7 cellular contexts compared by ENCODE assay signal in the genomic region with DNA sequence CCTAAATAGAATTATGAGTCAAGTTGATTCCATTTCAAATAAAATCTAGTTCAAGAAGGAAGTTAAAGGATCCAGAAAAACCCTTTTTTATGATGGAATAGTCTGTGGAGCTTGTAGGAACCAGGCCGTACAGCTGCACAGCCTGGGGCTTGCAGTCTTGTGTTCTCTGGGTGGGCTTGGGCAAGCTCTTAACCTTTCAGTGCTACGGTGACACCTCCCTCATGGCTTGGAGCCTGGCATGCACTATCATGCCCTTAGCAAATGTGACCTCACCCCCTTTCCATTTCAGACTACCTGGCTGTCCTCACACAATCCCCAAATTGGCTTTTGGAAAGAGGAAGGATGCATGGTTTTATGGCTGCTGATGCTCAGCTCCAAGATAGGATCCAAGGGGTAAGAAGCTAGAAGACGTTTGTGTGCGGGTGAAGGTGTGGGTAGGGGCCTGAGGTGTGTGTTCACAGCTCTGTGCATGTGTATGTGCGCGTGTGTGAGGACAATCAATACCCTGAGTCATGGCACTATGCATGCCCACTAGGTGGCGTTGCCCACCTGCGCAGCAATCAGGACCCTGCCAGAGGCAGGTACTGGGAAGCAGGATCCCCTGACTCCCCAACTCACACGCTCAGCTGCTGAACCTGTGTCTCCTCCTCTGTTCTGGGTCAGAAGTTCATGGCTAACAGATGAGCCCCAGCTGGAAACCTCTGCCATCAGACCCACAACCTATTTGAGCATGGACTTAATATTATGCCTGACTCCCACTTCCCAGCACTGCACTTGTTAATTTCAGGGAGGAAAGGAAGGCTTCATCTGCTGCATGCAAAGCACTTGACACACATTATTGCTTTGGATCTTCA.
DNase-seq lines count a peak whose midpoint lies in the region; ATAC-seq and TF ChIP-seq lines count a peak whose summit lies in the region.

No MANE protein-coding gene starts in this region.

- no peaks in the 10 kb centered on the region for H3K36me3 Mint-ChIP-seq in activated T-cell treated with anti-CD3 and anti-CD28 coated beads, Interleukin-2, amount 50 U/mL, for 4 hours (ENCODE audit: insufficient read depth)
- H3K36me3 Mint-ChIP-seq in neural progenitor cell, result no peaks in the 10 kb centered on the region

- H3K27me3 Mint-ChIP-seq in activated T-cell treated with anti-CD3 and anti-CD28 coated beads, Interleukin-2, amount 50 U/mL, for 4 hours (ENCODE audit: low read depth), result no peaks in the 10 kb centered on the region
- peaks cover 17% of the 10 kb centered on the region for H3K27me3 Mint-ChIP-seq in neural progenitor cell (ENCODE audit: insufficient read depth, low read depth)

- peaks cover 4% of the 10 kb centered on the region for H3K4me1 Mint-ChIP-seq in activated T-cell treated with anti-CD3 and anti-CD28 coated beads, Interleukin-2, amount 50 U/mL, for 4 hours (ENCODE audit: low read depth)
- H3K4me1 Mint-ChIP-seq in neural progenitor cell, result peaks cover 11% of the 10 kb centered on the region

- H3K79me2 ChIP-seq in fibroblast of lung (ENCODE audit: control insufficient read depth, insufficient read depth, low read length), result no peaks in the 10 kb centered on the region
- no peaks in the 10 kb centered on the region for H3K79me2 ChIP-seq in neural progenitor cell (ENCODE audit: low read depth)

- H2AFZ ChIP-seq in fibroblast of lung (ENCODE audit: low read length) (no peak overlapping the region), neural progenitor cell (replicated peaks) (peak overlapping the region; percentile 27)

- no peaks in the 10 kb centered on the region for H3F3A ChIP-seq in neural progenitor cell (ENCODE audit: low read depth)

- ATAC-seq in HG02798 (IDR thresholded peaks at IDR 0.05; ENCODE audit: poor library complexity, unreplicated experiment), result peak; percentile 67
- ATAC-seq in activated T-cell treated with anti-CD3 and anti-CD28 coated beads, Interleukin-2, amount 50 U/mL, for 4 hours, result peak; percentile 83 to 90

- H3K9me3 Mint-ChIP-seq in activated T-cell treated with anti-CD3 and anti-CD28 coated beads, Interleukin-2, amount 50 U/mL, for 4 hours, result no peaks in the 10 kb centered on the region
- no peaks in the 10 kb centered on the region for H3K9me3 Mint-ChIP-seq in neural progenitor cell

- peaks cover 6% of the 10 kb centered on the region for H3K4me1 ChIP-seq in NT2/D1 (ENCODE audit: insufficient read depth, insufficient read length)
- H3K4me1 ChIP-seq in fibroblast of lung (ENCODE audit: control insufficient read depth, extremely low read depth, insufficient read depth, low read length), result no peaks in the 10 kb centered on the region
- no peaks in the 10 kb centered on the region for H3K4me1 ChIP-seq in neural progenitor cell

- no peak overlapping the region for H3K4me3 Mint-ChIP-seq in activated T-cell treated with anti-CD3 and anti-CD28 coated beads, Interleukin-2, amount 50 U/mL, for 4 hours
- peak overlapping the region; percentile 43 for H3K4me3 Mint-ChIP-seq in neural progenitor cell

- H3K4me3 ChIP-seq in NT2/D1 (ENCODE audit: insufficient read length, low read depth) (no peak overlapping the region), fibroblast of lung (replicated peaks in 1 of 4; ENCODE audit: control extremely low read depth in 1 of 4, insufficient read depth in 1 of 4, low read depth in 3 of 4, low read length in 4 of 4) (no peak overlapping the region), neural progenitor cell (no peak overlapping the region)

- peak overlapping the region; percentile 50 for H3K9ac ChIP-seq in NT2/D1 (ENCODE audit: insufficient read length, low read depth)
- H3K9ac ChIP-seq in fibroblast of lung (ENCODE audit: insufficient read depth, low read length), result no peak overlapping the region
- no peak overlapping the region for H3K9ac ChIP-seq in neural progenitor cell

- H3K27ac Mint-ChIP-seq in neural progenitor cell, result peak overlapping the region; percentile 10

- H3K27ac ChIP-seq in fibroblast of lung (ENCODE audit: insufficient read depth, low read length) (no peak overlapping the region), neural progenitor cell (no peak overlapping the region)

- H3K27me3 ChIP-seq in NT2/D1 (ENCODE audit: insufficient read depth, insufficient read length) (no peaks in the 10 kb centered on the region), fibroblast of lung (ENCODE audit: control insufficient read depth, insufficient read depth, low read length) (no peaks in the 10 kb centered on the region), neural progenitor cell (no peaks in the 10 kb centered on the region)

- H3K9me3 ChIP-seq in NT2/D1 (ENCODE audit: insufficient read depth, low read length) (no peaks in the 10 kb centered on the region), fibroblast of lung (ENCODE audit: control insufficient read depth, insufficient read depth, low read depth, low read length) (no peaks in the 10 kb centered on the region), neural progenitor cell (ENCODE audit: low read depth) (no peaks in the 10 kb centered on the region)

- H4K20me1 ChIP-seq in fibroblast of lung (ENCODE audit: control insufficient read depth, extremely low read depth, insufficient read depth, low read length), result no peaks in the 10 kb centered on the region
- no peaks in the 10 kb centered on the region for H4K20me1 ChIP-seq in neural progenitor cell (ENCODE audit: low read depth)

- H3K36me3 ChIP-seq in NT2/D1 (ENCODE audit: insufficient read depth, insufficient read length, low read length) (no peaks in the 10 kb centered on the region), fibroblast of lung (ENCODE audit: control insufficient read depth, insufficient read depth, low read length) (no peaks in the 10 kb centered on the region), neural progenitor cell (no peaks in the 10 kb centered on the region)

- CTCF ChIA-PET in GM10248 (lab: Yijun Ruan, JAX), result interaction anchor here (0.7 to 4.2 kb wide), 15 partner anchors 10 to 371 kb away, joined by 3 to 68 read pairs (median 7); no protein-coding TSS in a partner anchor

- peak; percentile 82 for DNase-seq in GM10248 (ENCODE audit: extremely low spot score)
- peak; percentile 38 for DNase-seq in NT2/D1 (ENCODE audit: low read depth, low spot score)
- peak; percentile 68 for DNase-seq in activated T-cell treated with anti-CD3 and anti-CD28 coated beads, Interleukin-2, amount 50 U/mL, for 4 hours
- peak; percentile 26 to 35 for DNase-seq in fibroblast of lung (ENCODE audit: low read depth in 2 of 2)
- peak; percentile 82 for DNase-seq in neural progenitor cell (ENCODE audit: low spot score)
- peak; percentile 78 for DNase-seq in superior temporal gyrus (ENCODE audit: extremely low spot score)

- POLR2A ChIA-PET in GM10248 (lab: Yijun Ruan, JAX), result no interaction called here

- H3K4me2 ChIP-seq in fibroblast of lung (ENCODE audit: extremely low read depth, insufficient read depth, low read length) (no peak overlapping the region), neural progenitor cell (no peak overlapping the region)

- TF ChIP-seq CTCF in GM10248 (IDR thresholded peaks at IDR 0.05; ENCODE audit: control extremely low read depth, extremely low read depth, low read depth, missing control alignments) (peak; percentile 82), fibroblast of lung (conservative IDR thresholded peaks at IDR 0.05 in 1 of 2, IDR thresholded peaks at IDR 0.05 in 1 of 2; ENCODE audit: low read depth in 1 of 2, low read length in 2 of 2) (peak; percentile 76 to 82), neural progenitor cell (IDR thresholded peaks at IDR 0.05) (peak; percentile 85)

Comparison
In these comparisons a context has a peak if more than half of its experiments do, and no peak if none do; other contexts are left out.
1. DNase-seq: peak in every context shown above with its lines; median percentile 82 in GM10248; 82 in neural progenitor cell; 78 in superior temporal gyrus; 68 in activated T-cell treated with anti-CD3 and anti-CD28 coated beads, Interleukin-2, amount 50 U/mL, for 4 hours; 38 in NT2/D1; 30 in fibroblast of lung.